In the genomic region with DNA sequence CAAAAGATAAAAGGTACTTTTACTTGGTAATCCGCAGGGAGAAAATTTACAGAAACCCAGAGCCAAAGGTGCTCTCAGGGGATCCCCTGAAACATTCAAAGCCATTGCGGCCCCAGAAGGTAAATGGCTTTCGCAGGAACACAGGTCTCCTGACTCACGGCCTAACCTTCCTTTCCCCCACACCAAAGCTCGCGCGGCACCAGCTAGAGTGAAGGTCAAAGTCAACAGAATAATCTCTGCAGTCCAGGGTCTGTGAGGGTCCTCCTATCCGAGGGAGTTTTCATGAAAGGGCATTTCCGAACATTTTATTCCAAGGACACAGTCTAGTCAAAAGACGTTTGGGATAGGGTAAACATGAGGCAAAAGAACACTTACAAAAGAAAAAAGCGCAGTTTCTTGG, we compare ENCODE assay signal across 8 cellular contexts. TPM values are rescaled to one million over a fixed set of nuclear protein-coding genes. Genes with fewer than 3 reads are reported as not detected.
DNase-seq lines count a peak whose midpoint lies in the region; ATAC-seq and TF ChIP-seq lines count a peak whose summit lies in the region.

No MANE protein-coding gene starts in this region.

- peak; percentile 28 for DNase-seq in left ventricle myocardium superior
- DNase-seq in skeletal muscle cell (ENCODE audit: low read depth), result no peak
- no peak for DNase-seq in DMS79 treated with DMSO at 0.1 percent for 48 hours (lab: John Stamatoyannopoulos, UW)
- no peak for DNase-seq in NCI-H1436 (lab: John Stamatoyannopoulos, UW)

- peak; percentile 7 for ATAC-seq in GM21786 (IDR thresholded peaks at IDR 0.05; ENCODE audit: unreplicated experiment)
- ATAC-seq in left ventricle myocardium superior, result peak; percentile 2
- no peak for ATAC-seq in HG03175 (IDR thresholded peaks at IDR 0.05; ENCODE audit: unreplicated experiment)
- ATAC-seq in GM18909 (IDR thresholded peaks at IDR 0.05; ENCODE audit: poor library complexity, unreplicated experiment), result no peak

- no peak for TF ChIP-seq CTCF in WI38 (IDR thresholded peaks at IDR 0.05; ENCODE audit: low read depth, low read length)

- H3K4me3 ChIP-seq in WI38 (ENCODE audit: low read depth, low read length) (peak overlapping the region; percentile 57), skeletal muscle cell (ENCODE audit: low read depth, low read length) (peak overlapping the region; percentile 74)

- intact Hi-C loops in left ventricle myocardium superior (cut with micrococcal nuclease), result no loop called here

RNA-seq across cellular contexts. Expression of a gene that starts 0.6 kb away (rescaled TPM):
- 15.1 TPM for total RNA-seq in left ventricle myocardium superior

RNA-seq across cellular contexts. Expression of a gene that starts 34.0 kb away (rescaled TPM):
- 4.2 TPM for total RNA-seq in left ventricle myocardium superior

RNA-seq across cellular contexts. Expression of a gene that starts 56.7 kb away (rescaled TPM):
- total RNA-seq in left ventricle myocardium superior, result 1.5 TPM

Comparison
In these comparisons a context has a peak if more than half of its experiments do, and no peak if none do; other contexts are left out.
1. ATAC-seq: peak in GM21786 (single experiment) and left ventricle myocardium superior (single experiment); none in HG03175 (single experiment) and GM18909 (single experiment).